ENCODE assay signal across 1 cellular context in the genomic region with DNA sequence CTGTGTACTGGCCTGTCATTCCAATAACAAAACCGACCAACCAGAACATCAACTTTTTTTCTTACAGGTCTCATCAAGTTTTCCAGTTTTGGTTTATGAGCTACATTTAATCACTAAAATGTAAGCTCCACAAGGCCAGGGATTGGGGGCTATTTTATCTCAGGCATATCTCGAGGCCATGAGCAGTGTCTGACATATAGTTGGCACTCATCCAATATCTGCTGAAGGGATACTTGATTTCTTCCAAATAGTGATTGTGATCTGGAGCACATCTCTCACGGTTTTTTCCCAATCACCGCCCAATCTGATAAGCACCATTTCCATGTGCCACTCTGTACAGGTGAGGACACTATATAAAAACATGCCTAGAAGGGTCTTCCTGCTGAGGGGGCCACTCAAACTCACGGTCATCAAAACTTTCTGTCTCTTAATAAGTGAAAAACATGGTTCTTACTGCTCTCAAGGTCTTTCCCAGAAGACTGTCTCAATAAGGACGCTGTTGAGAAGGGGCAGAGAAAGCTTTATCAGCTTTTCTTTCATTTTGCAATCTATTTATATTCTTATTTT.
TF ChIP-seq lines count a peak whose summit lies in the region.

No MANE protein-coding gene starts in this region.

TF ChIP-seq in K562, 482 proteins besides CTCF, POLR2A, EP300 and RAD21 (continued from another document):
- TF ChIP-seq NFIX (CRISPR knock-in tag; IDR thresholded peaks at IDR 0.05; ENCODE audit: low read depth) (peak; percentile 73), MEIS2 (IDR thresholded peaks at IDR 0.05; ENCODE audit: partially characterized antibody) (peak; percentile 66), DPF2 (IDR thresholded peaks at IDR 0.05) (0 out of 2 replicates have a peak, but pooled peaks have one; percentile 10), ZNF695 (CRISPR knock-in tag; IDR thresholded peaks at IDR 0.05) (no peak)
- TF ChIP-seq, protein P1, sequence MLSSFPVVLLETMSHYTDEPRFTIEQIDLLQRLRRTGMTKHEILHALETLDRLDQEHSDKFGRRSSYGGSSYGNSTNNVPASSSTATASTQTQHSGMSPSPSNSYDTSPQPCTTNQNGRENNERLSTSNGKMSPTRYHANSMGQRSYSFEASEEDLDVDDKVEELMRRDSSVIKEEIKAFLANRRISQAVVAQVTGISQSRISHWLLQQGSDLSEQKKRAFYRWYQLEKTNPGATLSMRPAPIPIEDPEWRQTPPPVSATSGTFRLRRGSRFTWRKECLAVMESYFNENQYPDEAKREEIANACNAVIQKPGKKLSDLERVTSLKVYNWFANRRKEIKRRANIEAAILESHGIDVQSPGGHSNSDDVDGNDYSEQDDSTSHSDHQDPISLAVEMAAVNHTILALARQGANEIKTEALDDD (IDR thresholded peaks at IDR 0.05): no peak
- TF ChIP-seq, protein P2, sequence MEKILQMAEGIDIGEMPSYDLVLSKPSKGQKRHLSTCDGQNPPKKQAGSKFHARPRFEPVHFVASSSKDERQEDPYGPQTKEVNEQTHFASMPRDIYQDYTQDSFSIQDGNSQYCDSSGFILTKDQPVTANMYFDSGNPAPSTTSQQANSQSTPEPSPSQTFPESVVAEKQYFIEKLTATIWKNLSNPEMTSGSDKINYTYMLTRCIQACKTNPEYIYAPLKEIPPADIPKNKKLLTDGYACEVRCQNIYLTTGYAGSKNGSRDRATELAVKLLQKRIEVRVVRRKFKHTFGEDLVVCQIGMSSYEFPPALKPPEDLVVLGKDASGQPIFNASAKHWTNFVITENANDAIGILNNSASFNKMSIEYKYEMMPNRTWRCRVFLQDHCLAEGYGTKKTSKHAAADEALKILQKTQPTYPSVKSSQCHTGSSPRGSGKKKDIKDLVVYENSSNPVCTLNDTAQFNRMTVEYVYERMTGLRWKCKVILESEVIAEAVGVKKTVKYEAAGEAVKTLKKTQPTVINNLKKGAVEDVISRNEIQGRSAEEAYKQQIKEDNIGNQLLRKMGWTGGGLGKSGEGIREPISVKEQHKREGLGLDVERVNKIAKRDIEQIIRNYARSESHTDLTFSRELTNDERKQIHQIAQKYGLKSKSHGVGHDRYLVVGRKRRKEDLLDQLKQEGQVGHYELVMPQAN (IDR thresholded peaks at IDR 0.05; ENCODE audit: borderline replicate concordance): no peak
